Comparison of ENCODE assay signal across 11 cellular contexts in the genomic region with DNA sequence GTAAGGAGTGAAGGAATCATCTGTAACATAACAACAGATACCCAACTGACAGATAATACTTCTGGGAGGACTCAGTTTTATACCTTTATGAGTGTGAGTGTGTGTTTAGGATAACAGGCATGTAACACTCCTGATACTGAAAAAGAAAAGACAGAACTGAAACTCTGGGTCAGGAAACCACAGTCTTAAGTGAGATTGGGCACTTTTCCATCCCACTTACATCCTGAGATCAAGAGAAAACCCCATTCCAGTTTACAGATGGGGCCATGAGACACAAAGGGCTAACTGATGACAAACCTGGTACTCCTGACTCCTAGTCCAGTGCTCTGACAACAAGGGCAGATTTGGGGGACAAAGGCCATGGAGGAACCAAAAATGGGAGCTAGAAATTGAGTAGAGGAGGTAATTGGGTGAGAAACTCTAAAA. TPM values are rescaled to one million over a fixed set of nuclear protein-coding genes. Genes with fewer than 3 reads are reported as not detected.
DNase-seq lines count a peak whose midpoint lies in the region; ATAC-seq and TF ChIP-seq lines count a peak whose summit lies in the region.
"Had no signal": no experiment of that assay in that cellular context is flagged by ENCODE, and none has a peak within 500 bp of the region (broad histone marks: within the 10 kb centered on the region; RNA-seq: fewer than 3 reads in every experiment).

No MANE protein-coding gene starts in this region.

- H3K79me2 ChIP-seq in OCI-LY3 (ENCODE audit: low read length) = no peaks in the 10 kb centered on the region

- H3K4me1 ChIP-seq in OCI-LY3 (ENCODE audit: low read length) = peaks cover 43% of the 10 kb centered on the region

- peak overlapping the region; percentile 43; the same call in 1 of the 2 replicates for H3K4me3 ChIP-seq in OCI-LY3 (ENCODE audit: low read length)

- H4K20me1 ChIP-seq in OCI-LY3 (ENCODE audit: insufficient read depth, low read length) = no peaks in the 10 kb centered on the region

- ATAC-seq in GM18499 (IDR thresholded peaks at IDR 0.05; ENCODE audit: insufficient read depth, unreplicated experiment) = peak; percentile 69
- peak; percentile 74 for ATAC-seq in GM19438 (IDR thresholded peaks at IDR 0.05; ENCODE audit: low read depth, unreplicated experiment)
- ATAC-seq in HG03045 (IDR thresholded peaks at IDR 0.05; ENCODE audit: unreplicated experiment) = peak; percentile 79
- no peak for ATAC-seq in esophagus mucosa

- no peak overlapping the region for H2AFZ ChIP-seq in OCI-LY3 (ENCODE audit: low read depth, low read length)

- H3K27ac ChIP-seq in OCI-LY3 (ENCODE audit: low read length) = peak overlapping the region; percentile 88
- H3K27ac ChIP-seq: RWPE1 had no signal

- H3K4me2 ChIP-seq in OCI-LY3 (ENCODE audit: low read length) = peak overlapping the region; percentile 72

- TF ChIP-seq CTCF in OCI-LY3 (IDR thresholded peaks at IDR 0.05; ENCODE audit: low read depth, low read length) = no peak

- H3K9ac ChIP-seq in OCI-LY3 (ENCODE audit: low read length) = peak overlapping the region; percentile 28; the same call in 1 of the 2 replicates

- 0 out of 2 replicates have a peak, but pooled peaks cover 16% of the 10 kb centered on the region for H3K9me3 ChIP-seq in OCI-LY3 (ENCODE audit: insufficient read depth, low read length)

- H3K27me3 ChIP-seq in OCI-LY3 (ENCODE audit: low read depth, low read length) = no peaks in the 10 kb centered on the region

- H3K36me3 ChIP-seq in OCI-LY3 (replicated peaks; ENCODE audit: low read depth, low read length) = peaks cover 7% of the 10 kb centered on the region

- no peak for DNase-seq in AG08395 (ENCODE audit: low spot score)
- DNase-seq in iPS-NIHi7 (ENCODE audit: extremely low spot score) = no peak
- no peak for DNase-seq in NCI-H2081 treated with DMSO at 0.1 percent for 48 hours (lab: John Stamatoyannopoulos, UW)

RNA-seq across cellular contexts. Expression of a gene that starts 18.0 kb away (rescaled TPM):
- total RNA-seq in esophagus mucosa = not detected
- total RNA-seq: liver, urinary bladder had no signal

RNA-seq across cellular contexts. Expression of a gene that starts 31.5 kb away (rescaled TPM):
- 23.1 TPM for total RNA-seq in esophagus mucosa

RNA-seq across cellular contexts. Expression of a gene that starts 34.7 kb away (rescaled TPM):
- total RNA-seq in esophagus mucosa = 9.1 TPM
